10 cellular contexts compared by ENCODE assay signal in genomic region chr6:139587469-139587868, GRCh38.
DNase-seq lines count a peak whose midpoint lies in the region; ATAC-seq and TF ChIP-seq lines count a peak whose summit lies in the region.
"Had no signal": no experiment of that assay in that cellular context is flagged by ENCODE, and none has a peak within 500 bp of the region (broad histone marks: within the 10 kb centered on the region; RNA-seq: fewer than 3 reads in every experiment).

No MANE protein-coding gene starts in this region.

- no peak overlapping the region for H3K27ac Mint-ChIP-seq in H9
- no peak overlapping the region for H3K27ac Mint-ChIP-seq in activated T-helper 17 cell treated with anti-CD3 and anti-CD28 coated beads, Interleukin-2, amount 50 U/mL, for 72 hours
- H3K27ac Mint-ChIP-seq: endodermal cell had no signal

- no peaks in the 10 kb centered on the region for H3K79me1 ChIP-seq in H9 (ENCODE audit: insufficient read depth, low read depth, low read length, poor library complexity, severe bottlenecking)

- no peaks in the 10 kb centered on the region for H4K20me1 ChIP-seq in H9 (ENCODE audit: control insufficient read depth, insufficient read depth, insufficient read length)

- H2AFZ ChIP-seq in H9 (ENCODE audit: low read length) = no peak overlapping the region

- H3K18ac ChIP-seq in H9 (ENCODE audit: insufficient read length, low read depth, low read length) = no peak overlapping the region

- H3K4me2 ChIP-seq in H9 (ENCODE audit: insufficient read depth, insufficient read length, low read length) = no peak overlapping the region

- H2BK12ac ChIP-seq in H9 (ENCODE audit: insufficient read length, low read depth, low read length) = no peak overlapping the region

- H3K4me3 ChIP-seq in thyroid gland (replicated peaks in 1 of 3) = no peak overlapping the region

- TF ChIP-seq CTCF in H9 (conservative IDR thresholded peaks at IDR 0.05) = no peak
- no peak for TF ChIP-seq CTCF in thyroid gland (IDR thresholded peaks at IDR 0.05)

- no peak overlapping the region for H2BK120ac ChIP-seq in H9 (ENCODE audit: low read depth, low read length, poor library complexity, severe bottlenecking)

- no CpG with 5 or more reads among the region's 6 CpGs for WGBS in H9 (ENCODE audit: extremely low coverage, insufficient read length, low lambda C conversion rate)
- WGBS in thyroid gland, 2 donors = 74 to 91% methylated on average over 6 of the region's 6 CpGs

- H3K4ac ChIP-seq in H9 (ENCODE audit: low read depth, low read length) = no peak overlapping the region

- no peak overlapping the region for H2AK5ac ChIP-seq in H9 (ENCODE audit: insufficient read length, low read length)

- H3K79me2 ChIP-seq in H9 (ENCODE audit: insufficient read depth, low read length) = no peaks in the 10 kb centered on the region

- H3K9me3 Mint-ChIP-seq in H9 = no peaks in the 10 kb centered on the region; a peak in 1 of 5 replicates
- no peaks in the 10 kb centered on the region for H3K9me3 Mint-ChIP-seq in activated T-helper 17 cell treated with anti-CD3 and anti-CD28 coated beads, Interleukin-2, amount 50 U/mL, for 72 hours
- H3K9me3 Mint-ChIP-seq: endodermal cell had no signal

- no peak overlapping the region for H4K91ac ChIP-seq in H9 (ENCODE audit: insufficient read length, low read depth, low read length)

- ATAC-seq in activated T-helper 17 cell treated with anti-CD3 and anti-CD28 coated beads, Interleukin-2, amount 50 U/mL, for 72 hours (replicated peaks) = peak; percentile 60
- no peak for ATAC-seq in Right ventricle myocardium inferior
- ATAC-seq in GM19023 (IDR thresholded peaks at IDR 0.05; ENCODE audit: unreplicated experiment) = no peak

- H3K27me3 ChIP-seq in H9 (ENCODE audit: insufficient read depth, low read length) = no peaks in the 10 kb centered on the region
- no peaks in the 10 kb centered on the region for H3K27me3 ChIP-seq in thyroid gland

- no peaks in the 10 kb centered on the region for H3K23me2 ChIP-seq in H9 (ENCODE audit: insufficient read length, low read depth, low read length, poor library complexity, severe bottlenecking)

- H2BK15ac ChIP-seq in H9 (ENCODE audit: low read depth, low read length) = no peak overlapping the region

- H3K4me1 Mint-ChIP-seq in H9 = peaks cover 2 to 3% of the 10 kb centered on the region in 2 experiments; a peak in 1 of 4 replicates
- peaks cover 6% of the 10 kb centered on the region for H3K4me1 Mint-ChIP-seq in activated T-helper 17 cell treated with anti-CD3 and anti-CD28 coated beads, Interleukin-2, amount 50 U/mL, for 72 hours

- H3K36me3 ChIP-seq in thyroid gland = no peaks in the 10 kb centered on the region

- no peak overlapping the region for H4K5ac ChIP-seq in H9 (ENCODE audit: insufficient read length, low read depth, low read length)

- H4K8ac ChIP-seq in H9 (replicated peaks; ENCODE audit: insufficient read length, low read depth, low read length) = no peak overlapping the region

- no peak overlapping the region for H3T11ph ChIP-seq in H9 (ENCODE audit: low read length)

- TF ChIP-seq POLR2A in thyroid gland (IDR thresholded peaks at IDR 0.05) = no peak

- no peaks in the 10 kb centered on the region for H3K27me3 Mint-ChIP-seq in H9 (ENCODE audit: low read depth)
- H3K27me3 Mint-ChIP-seq in activated T-helper 17 cell treated with anti-CD3 and anti-CD28 coated beads, Interleukin-2, amount 50 U/mL, for 72 hours = no peaks in the 10 kb centered on the region

- no peak overlapping the region for H3K14ac ChIP-seq in H9 (ENCODE audit: insufficient read depth, low read length)

- H3K9me3 ChIP-seq in H9 (ENCODE audit: control insufficient read depth, low read depth, low read length) = no peaks in the 10 kb centered on the region
- H3K9me3 ChIP-seq in thyroid gland = no peaks in the 10 kb centered on the region

- H3K27ac ChIP-seq in H9 (ENCODE audit: insufficient read length, low read depth, low read length) = no peak overlapping the region
- H3K27ac ChIP-seq in thyroid gland = peak overlapping the region; percentile 48 to 77 (median 72)

- H2BK5ac ChIP-seq in H9 (ENCODE audit: insufficient read length, low read length) = no peak overlapping the region

- no peak overlapping the region for H3K9ac ChIP-seq in H9 (ENCODE audit: extremely low read depth, insufficient read length, low read length)

- DNase-seq in H9 (no peak), hepatic stellate cell (ENCODE audit: low spot score) (peak; percentile 64), thyroid gland (no peak), DMS153 (lab: John Stamatoyannopoulos, UW) (no peak), Right ventricle myocardium inferior (ENCODE audit: missing footprints) (no peak)
- DNase-seq: activated T-cell treated with anti-CD3 and anti-CD28 coated beads for 4 hours, endodermal cell, MM.1S had no signal

- H3K4me1 ChIP-seq in H9 (ENCODE audit: insufficient read depth, low read length) (no peaks in the 10 kb centered on the region), thyroid gland (peaks cover 31 to 65% of the 10 kb centered on the region in 2 donors)

- no peak overlapping the region for H3K56ac ChIP-seq in H9 (ENCODE audit: insufficient read length, low read depth, low read length)

- H3K23ac ChIP-seq in H9 (ENCODE audit: insufficient read length, low read depth, low read length) = no peak overlapping the region

- no peak overlapping the region for H3K4me3 Mint-ChIP-seq in H9
- H3K4me3 Mint-ChIP-seq in activated T-helper 17 cell treated with anti-CD3 and anti-CD28 coated beads, Interleukin-2, amount 50 U/mL, for 72 hours = no peak overlapping the region
- H3K4me3 Mint-ChIP-seq: endodermal cell had no signal

- peak overlapping the region; percentile 45 for H2BK20ac ChIP-seq in H9 (ENCODE audit: low read depth, low read length, poor library complexity, severe bottlenecking)

- no peaks in the 10 kb centered on the region; a peak in 1 of 7 replicates for H3K36me3 Mint-ChIP-seq in H9 (ENCODE audit: insufficient read depth in 1 of 3, low read depth in 3 of 3)
- no peaks in the 10 kb centered on the region for H3K36me3 Mint-ChIP-seq in activated T-helper 17 cell treated with anti-CD3 and anti-CD28 coated beads, Interleukin-2, amount 50 U/mL, for 72 hours (ENCODE audit: low read depth)

- intact Hi-C loops in thyroid gland (cut with DNase I) (no loop called here), Right ventricle myocardium inferior (cut with DNase I) (no loop called here)
